22 cellular contexts compared by ENCODE assay signal in the genomic region with DNA sequence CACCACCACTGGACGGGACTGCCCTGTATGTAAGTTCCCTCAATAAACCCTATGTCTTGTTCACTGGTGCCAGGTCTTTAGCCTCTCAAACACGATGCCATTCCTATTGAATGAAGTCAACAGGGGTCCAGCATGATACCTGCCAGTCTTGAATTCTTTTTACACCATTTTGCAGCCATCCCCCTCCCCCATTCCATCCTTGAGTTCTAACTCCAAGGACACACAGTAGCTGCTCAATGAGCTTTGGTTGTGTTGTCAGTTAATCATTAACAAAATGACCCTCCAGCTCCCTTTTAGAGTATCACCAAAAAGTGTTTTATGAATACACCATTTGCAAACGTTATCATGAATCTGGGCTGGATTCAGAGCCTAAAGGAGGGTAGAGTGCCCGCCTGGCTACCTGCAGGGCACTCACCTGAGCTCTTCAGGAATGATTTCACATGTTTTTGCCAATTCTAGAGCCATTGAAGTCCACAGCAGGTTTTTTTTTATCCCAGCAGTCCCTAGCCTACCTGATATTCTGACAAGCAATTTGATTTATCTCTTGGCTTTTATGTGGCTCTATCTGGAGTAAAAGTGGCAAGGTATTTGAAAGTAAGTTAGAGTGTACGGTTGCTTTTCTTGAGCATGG.
A peak's percentile ranks its signal among the peaks of the same experiment; 100 is the strongest.
DNase-seq lines count a peak whose midpoint lies in the region; ATAC-seq, FAIRE-seq and TF ChIP-seq lines count a peak whose summit lies in the region.
"Had no signal": no experiment of that assay in that cellular context is flagged by ENCODE, and none has a peak within 500 bp of the region (broad histone marks: within the 10 kb centered on the region; RNA-seq: fewer than 3 reads in every experiment).

No MANE protein-coding gene starts in this region.

- FAIRE-seq in pancreas (lab: Jason Lieb, UNC) = no peak
- FAIRE-seq: A204.1, H54, HTR-8/SVneo had no signal

- H3K4me1 ChIP-seq in BLaER1 treated with 17β-estradiol and CSF1 and Interleukin-3, amounts not matched to agents 10 nM and 100 nM = peaks cover 16 to 95% (median 84%) of the 10 kb centered on the region in 10 experiments
- H3K4me1 ChIP-seq in OCI-LY1 (ENCODE audit: insufficient read depth, low read length, severe bottlenecking) (peaks cover 55% of the 10 kb centered on the region), left lung (no peaks in the 10 kb centered on the region), pancreas (peaks cover 0 to 8% (median under 1%) of the 10 kb centered on the region in 3 donors), heart left ventricle (no peaks in the 10 kb centered on the region), stomach (peaks cover 0 to 4% (median under 1%) of the 10 kb centered on the region in 4 donors)

- ATAC-seq in left lung (peak; percentile 84), pancreas (peak in 3 of 4 donors; percentile 24 to 57 (median 56)), heart left ventricle (no peak), HG02623 (IDR thresholded peaks at IDR 0.05; ENCODE audit: unreplicated experiment) (no peak)
- ATAC-seq: SK-N-SH treated with all-trans-retinoic acid at 6 μM for 48 hours had no signal

- TF ChIP-seq CTCF in OCI-LY1 (IDR thresholded peaks at IDR 0.05; ENCODE audit: low read length) = no peak
- TF ChIP-seq CTCF in left lung (IDR thresholded peaks at IDR 0.05) = no peak
- no peak for TF ChIP-seq CTCF in pancreas (IDR thresholded peaks at IDR 0.05)
- no peak for TF ChIP-seq CTCF in heart left ventricle (IDR thresholded peaks at IDR 0.05)
- TF ChIP-seq CTCF in stomach (IDR thresholded peaks at IDR 0.05) = no peak

- H3K27ac ChIP-seq in BLaER1 treated with 17β-estradiol and CSF1 and Interleukin-3, amounts not matched to agents 10 nM and 100 nM = peak overlapping the region in 6 of 11 experiments; percentile 93 to 100 (median 98); a peak in 10 of 22 replicates
- peak overlapping the region; percentile 2 for H3K27ac ChIP-seq in OCI-LY1 (ENCODE audit: low read depth, low read length, poor library complexity, severe bottlenecking)
- no peak overlapping the region for H3K27ac ChIP-seq in left lung
- no peak overlapping the region for H3K27ac ChIP-seq in pancreas
- H3K27ac ChIP-seq in heart left ventricle = no peak overlapping the region
- H3K27ac ChIP-seq in stomach = no peak overlapping the region
- H3K27ac ChIP-seq: RWPE1 had no signal

- intact Hi-C loops in left lung (cut with DNase I) = no loop called here
- intact Hi-C loops in pancreas (cut with DNase I) = no loop called here
- intact Hi-C loops in heart left ventricle (cut with DNase I) = no loop called here
- intact Hi-C loops in stomach (cut with DNase I; ENCODE audit: low total_unique reads) = no loop called here

- no peaks in the 10 kb centered on the region for H4K20me1 ChIP-seq in BLaER1 treated with 17β-estradiol and CSF1 and Interleukin-3, amounts not matched to agents 10 nM and 100 nM
- H4K20me1 ChIP-seq in OCI-LY1 (ENCODE audit: insufficient read depth, low read length) = no peaks in the 10 kb centered on the region

- peak overlapping the region in 1 of 11 experiments; percentile 88; a peak in 1 of 22 replicates for H3K9ac ChIP-seq in BLaER1 treated with 17β-estradiol and CSF1 and Interleukin-3, amounts not matched to agents 10 nM and 100 nM
- no peak overlapping the region for H3K9ac ChIP-seq in OCI-LY1 (ENCODE audit: low read length)

- H3K79me2 ChIP-seq in OCI-LY1 (ENCODE audit: insufficient read depth, low read length) = no peaks in the 10 kb centered on the region

- H3K9me3 ChIP-seq in BLaER1 treated with 17β-estradiol and CSF1 and Interleukin-3, amounts not matched to agents 10 nM and 100 nM (replicated peaks in 1 of 11) = peaks cover 0 to 23% (median 6%) of the 10 kb centered on the region in 11 experiments; a peak in 10 of 22 replicates
- no peaks in the 10 kb centered on the region for H3K9me3 ChIP-seq in OCI-LY1 (ENCODE audit: low read length)
- H3K9me3 ChIP-seq in left lung = no peaks in the 10 kb centered on the region
- no peaks in the 10 kb centered on the region for H3K9me3 ChIP-seq in pancreas
- no peaks in the 10 kb centered on the region for H3K9me3 ChIP-seq in heart left ventricle
- H3K9me3 ChIP-seq in stomach = no peaks in the 10 kb centered on the region
- H3K9me3 ChIP-seq: BE2C had no signal

- TF ChIP-seq POLR2A in heart left ventricle (IDR thresholded peaks at IDR 0.05) = no peak
- TF ChIP-seq POLR2A in stomach (IDR thresholded peaks at IDR 0.05) = no peak

- WGBS in pancreas, 2 donors = 53 to 54% methylated on average over 5 of the region's 5 CpGs
- WGBS in heart left ventricle, 4 donors = 74 to 89% (median 86%) methylated on average over 5 of the region's 5 CpGs
- WGBS in stomach, 5 donors = 61 to 73% (median 71%) methylated on average over 5 of the region's 5 CpGs

- no peak overlapping the region for H2AFZ ChIP-seq in OCI-LY1 (ENCODE audit: low read length)

- H3K4me3 ChIP-seq in BLaER1 treated with 17β-estradiol and CSF1 and Interleukin-3, amounts not matched to agents 10 nM and 100 nM = no peak overlapping the region
- H3K4me3 ChIP-seq in OCI-LY1 (ENCODE audit: low read depth, low read length, poor library complexity, severe bottlenecking) (no peak overlapping the region), left lung (no peak overlapping the region), pancreas (no peak overlapping the region), heart left ventricle (no peak overlapping the region), stomach (no peak overlapping the region)

- H3K36me3 ChIP-seq in BLaER1 treated with 17β-estradiol and CSF1 and Interleukin-3, amounts not matched to agents 10 nM and 100 nM = no peaks in the 10 kb centered on the region; a peak in 1 of 22 replicates
- no peaks in the 10 kb centered on the region for H3K36me3 ChIP-seq in OCI-LY1 (ENCODE audit: insufficient read depth, low read length)
- H3K36me3 ChIP-seq in left lung = no peaks in the 10 kb centered on the region
- H3K36me3 ChIP-seq in pancreas = no peaks in the 10 kb centered on the region
- no peaks in the 10 kb centered on the region for H3K36me3 ChIP-seq in heart left ventricle
- H3K36me3 ChIP-seq in stomach = no peaks in the 10 kb centered on the region
- H3K36me3 ChIP-seq: BE2C had no signal

- H3K27me3 ChIP-seq in BLaER1 treated with 17β-estradiol and CSF1 and Interleukin-3, amounts not matched to agents 10 nM and 100 nM = no peaks in the 10 kb centered on the region; a peak in 1 of 22 replicates
- no peaks in the 10 kb centered on the region for H3K27me3 ChIP-seq in OCI-LY1 (ENCODE audit: insufficient read depth, low read length)
- H3K27me3 ChIP-seq in left lung = no peaks in the 10 kb centered on the region
- H3K27me3 ChIP-seq in pancreas = no peaks in the 10 kb centered on the region
- H3K27me3 ChIP-seq in heart left ventricle = no peaks in the 10 kb centered on the region
- H3K27me3 ChIP-seq in stomach = no peaks in the 10 kb centered on the region
- H3K27me3 ChIP-seq: BE2C had no signal

- no peaks in the 10 kb centered on the region for H3K9me2 ChIP-seq in OCI-LY1 (ENCODE audit: low read depth, low read length)

- no peaks in the 10 kb centered on the region for H3F3A ChIP-seq in OCI-LY1 (ENCODE audit: insufficient read depth, low read length)

- peak overlapping the region in 6 of 11 experiments; percentile 36 to 78 (median 72); a peak in 9 of 22 replicates for H3K4me2 ChIP-seq in BLaER1 treated with 17β-estradiol and CSF1 and Interleukin-3, amounts not matched to agents 10 nM and 100 nM
- H3K4me2 ChIP-seq in OCI-LY1 (ENCODE audit: low read length) = no peak overlapping the region

- no peak for TF ChIP-seq EP300 in stomach (IDR thresholded peaks at IDR 0.05)

- DNase-seq in left lung (no peak), pancreas (no peak), heart left ventricle (no peak), RPMI8226 (no peak), stomach (no peak)
- DNase-seq: BE2C; Calu3; CD4-positive, alpha-beta memory T cell; HFFc6; NCI-H1092 treated with DMSO at 0.1 percent for 48 hours; NCI-H2081; NCI-H510A; NCI-H774; SIG-M5 had no signal

Comparison
In these comparisons a context has a peak if more than half of its experiments do, and no peak if none do; other contexts are left out.
1. H3K27ac ChIP-seq: peak in BLaER1 treated with 17β-estradiol and CSF1 and Interleukin-3, amounts not matched to agents 10 nM and 100 nM (6 of 11) and OCI-LY1 (single experiment); none in left lung (0 of 2), pancreas (0 of 4), heart left ventricle (0 of 12) and stomach (0 of 5).
2. ATAC-seq: peak in left lung (single experiment) and pancreas (3 of 4); none in heart left ventricle (0 of 4) and HG02623 (single experiment).